In genomic region chr6:27295301-27296079, GRCh38 we compare ENCODE assay signal across 8 cellular contexts. TPM values are rescaled to one million over a fixed set of nuclear protein-coding genes. Genes with fewer than 3 reads are reported as not detected.
DNase-seq lines count a peak whose midpoint lies in the region; ATAC-seq and TF ChIP-seq lines count a peak whose summit lies in the region.

No MANE protein-coding gene starts in this region.

- 2% methylated on average over 19 of the region's 20 CpGs for WGBS in HUES64
- WGBS in lower leg skin, 2 donors: 6 to 9% methylated on average over 20 of the region's 20 CpGs
- WGBS in adrenal gland, 4 donors: 6 to 8% (median 7%) methylated on average over 20 of the region's 20 CpGs

- no peak overlapping the region for H3K9ac ChIP-seq in HUES64 (ENCODE audit: low read depth, low read length)

- no peaks in the 10 kb centered on the region for H3K4me1 ChIP-seq in CD8-positive, alpha-beta memory T cell (ENCODE audit: insufficient read depth, low read length)
- H3K4me1 ChIP-seq in HUES64 (ENCODE audit: insufficient read depth, low read length): peaks cover 15% of the 10 kb centered on the region
- H3K4me1 ChIP-seq in adrenal gland (replicated peaks in 1 of 2): no peaks in the 10 kb centered on the region

- no peak for ATAC-seq in Right ventricle myocardium superior (ENCODE audit: poor library complexity)
- no peak for ATAC-seq in HG03045 (IDR thresholded peaks at IDR 0.05; ENCODE audit: unreplicated experiment)

- H3K27me3 Mint-ChIP-seq in CD8-positive, alpha-beta memory T cell: peaks cover 86 to 91% of the 10 kb centered on the region in 2 donors
- peaks cover 75% of the 10 kb centered on the region for H3K27me3 Mint-ChIP-seq in activated CD4-positive, alpha-beta memory T cell treated with anti-CD3 and anti-CD28 coated beads for 36 hours

- H3K9me3 Mint-ChIP-seq in CD8-positive, alpha-beta memory T cell: peaks cover 27 to 69% (median 66%) of the 10 kb centered on the region in 5 donors
- H3K9me3 Mint-ChIP-seq in activated CD4-positive, alpha-beta memory T cell treated with anti-CD3 and anti-CD28 coated beads for 36 hours: peaks cover 27% of the 10 kb centered on the region

- H3K27ac Mint-ChIP-seq in CD8-positive, alpha-beta memory T cell: peak overlapping the region in 6 of 8 donors; percentile 1 to 79 (median 58)
- H3K27ac Mint-ChIP-seq in activated CD4-positive, alpha-beta memory T cell treated with anti-CD3 and anti-CD28 coated beads for 36 hours: peak overlapping the region; percentile 9

- H3K4me3 Mint-ChIP-seq in CD8-positive, alpha-beta memory T cell: peak overlapping the region in 4 of 7 donors; percentile 65 to 76 (median 69)
- peak overlapping the region; percentile 1 for H3K4me3 Mint-ChIP-seq in activated CD4-positive, alpha-beta memory T cell treated with anti-CD3 and anti-CD28 coated beads for 36 hours

- no peaks in the 10 kb centered on the region for H3K36me3 ChIP-seq in CD8-positive, alpha-beta memory T cell (ENCODE audit: insufficient read depth, low read length)
- no peaks in the 10 kb centered on the region for H3K36me3 ChIP-seq in HUES64 (ENCODE audit: insufficient read depth, low read length)
- no peaks in the 10 kb centered on the region for H3K36me3 ChIP-seq in adrenal gland (replicated peaks in 1 of 2)

- TF ChIP-seq CTCF in lower leg skin (IDR thresholded peaks at IDR 0.05) (no peak), adrenal gland (IDR thresholded peaks at IDR 0.05) (no peak)

- peaks cover 55% of the 10 kb centered on the region for H3K27me3 ChIP-seq in CD8-positive, alpha-beta memory T cell (ENCODE audit: insufficient read depth, low read length, poor library complexity, severe bottlenecking)
- H3K27me3 ChIP-seq in HUES64 (ENCODE audit: insufficient read depth, low read length) (peaks cover 68% of the 10 kb centered on the region), adrenal gland (peaks cover 75% of the 10 kb centered on the region)

- peak overlapping the region; percentile 46 for H3K27ac ChIP-seq in CD8-positive, alpha-beta memory T cell (ENCODE audit: low read depth, low read length)
- H3K27ac ChIP-seq in HUES64 (ENCODE audit: low read depth, low read length) (no peak overlapping the region), adrenal gland (no peak overlapping the region)

- CTCF ChIA-PET in CD8-positive, alpha-beta memory T cell (lab: Charles Lee): interaction anchor here (0.8 to 1.0 kb wide), 2 partner anchors 17 to 367 kb away, joined by 3 read pairs; partner anchors contain the start of gene POM121L2
- CTCF ChIA-PET in activated CD4-positive, alpha-beta memory T cell treated with anti-CD3 and anti-CD28 coated beads for 36 hours (lab: Charles Lee): interaction anchor here (0.8 to 1.5 kb wide), 2 partner anchors 314 to 458 kb away, joined by 3 to 4 read pairs; no protein-coding TSS in a partner anchor

- intact Hi-C loops in activated CD4-positive, alpha-beta memory T cell treated with anti-CD3 and anti-CD28 coated beads for 36 hours (cut with micrococcal nuclease): loop anchor here (5.0 kb wide), 2 partner anchors 257 to 377 kb away; no protein-coding TSS in a partner anchor
- intact Hi-C loops in lower leg skin (cut with DNase I; ENCODE audit: low total_unique reads): no loop called here
- intact Hi-C loops in Right ventricle myocardium superior (cut with DNase I): no loop called here
- intact Hi-C loops in adrenal gland (cut with DNase I): no loop called here

- TF ChIP-seq POLR2A in lower leg skin (IDR thresholded peaks at IDR 0.05) (no peak), adrenal gland (IDR thresholded peaks at IDR 0.05) (no peak)

- H3K4me3 ChIP-seq in CD8-positive, alpha-beta memory T cell (ENCODE audit: low read length): peak overlapping the region; percentile 1
- H3K4me3 ChIP-seq in HUES64 (ENCODE audit: low read length) (peak overlapping the region; percentile 71), lower leg skin (ENCODE audit: low read depth, poor library complexity, severe bottlenecking) (no peak overlapping the region), adrenal gland (no peak overlapping the region)

- H3K4me1 Mint-ChIP-seq in CD8-positive, alpha-beta memory T cell: peaks cover 0 to 2% (median 0%) of the 10 kb centered on the region in 3 donors
- H3K4me1 Mint-ChIP-seq in activated CD4-positive, alpha-beta memory T cell treated with anti-CD3 and anti-CD28 coated beads for 36 hours (ENCODE audit: low read depth): peaks cover 5% of the 10 kb centered on the region

- H3K9me3 ChIP-seq in CD8-positive, alpha-beta memory T cell (ENCODE audit: low read length): peaks cover 10% of the 10 kb centered on the region
- H3K9me3 ChIP-seq in HUES64 (ENCODE audit: insufficient read depth, low read depth, low read length) (no peaks in the 10 kb centered on the region), adrenal gland (replicated peaks in 1 of 3) (no peaks in the 10 kb centered on the region)

- H3K36me3 Mint-ChIP-seq in CD8-positive, alpha-beta memory T cell: peaks cover 0 to 9% (median 4%) of the 10 kb centered on the region in 3 donors
- H3K36me3 Mint-ChIP-seq in activated CD4-positive, alpha-beta memory T cell treated with anti-CD3 and anti-CD28 coated beads for 36 hours: peaks cover 32% of the 10 kb centered on the region

- POLR2A ChIA-PET in CD8-positive, alpha-beta memory T cell (lab: Charles Lee): no interaction called here
- POLR2A ChIA-PET in activated CD4-positive, alpha-beta memory T cell treated with anti-CD3 and anti-CD28 coated beads for 36 hours (lab: Charles Lee): no interaction called here

- DNase-seq in CD8-positive, alpha-beta memory T cell: no peak
- DNase-seq in activated CD4-positive, alpha-beta memory T cell treated with anti-CD3 and anti-CD28 coated beads for 36 hours: no peak
- peak; percentile 70 for DNase-seq in islet precursor cell
- no peak for DNase-seq in lower leg skin (ENCODE audit: low spot score in 2 of 2)
- no peak for DNase-seq in Right ventricle myocardium superior
- DNase-seq in adrenal gland: no peak

RNA-seq across cellular contexts. Expression of gene POM121L2, which starts 16.6 kb away (rescaled TPM):
- not detected for total RNA-seq in CD8-positive, alpha-beta memory T cell
- polyA plus RNA-seq in CD8-positive, alpha-beta memory T cell: not detected
- polyA plus RNA-seq in HUES64 (2013, experiment 1 of 2): not detected
- polyA plus RNA-seq in HUES64 (2013, experiment 2 of 2): not detected
- not detected for total RNA-seq in activated CD4-positive, alpha-beta memory T cell treated with anti-CD3 and anti-CD28 coated beads for 36 hours
- total RNA-seq in lower leg skin (not detected), Right ventricle myocardium superior (not detected), adrenal gland (not detected)
- under 1 TPM in 1 of 3 donors, not detected in 2; 0.03 TPM for polyA plus RNA-seq in adrenal gland

RNA-seq across cellular contexts. Expression of gene PRSS16, which starts 48.0 kb away (rescaled TPM):
- total RNA-seq in CD8-positive, alpha-beta memory T cell: under 1 TPM; 0.35 to 0.55 TPM
- 1.5 TPM for polyA plus RNA-seq in CD8-positive, alpha-beta memory T cell
- polyA plus RNA-seq in HUES64 (2013, experiment 1 of 2): 8.0 TPM
- 8.5 TPM for polyA plus RNA-seq in HUES64 (2013, experiment 2 of 2)
- 1 to 10 TPM; 2.3 to 2.4 TPM for total RNA-seq in activated CD4-positive, alpha-beta memory T cell treated with anti-CD3 and anti-CD28 coated beads for 36 hours
- total RNA-seq in lower leg skin: 10 to 100 TPM; 11.2 to 13.5 (median 12.0) TPM
- total RNA-seq in Right ventricle myocardium superior: not detected
- 1 to 10 TPM in 4 of 8 donors, under 1 TPM in 2, not detected in 2; 0.63 to 3.5 (median 2.3) TPM for total RNA-seq in adrenal gland
- polyA plus RNA-seq in adrenal gland: 1 to 10 TPM in 2 of 3 donors, under 1 TPM in 1; 0.80 to 1.3 (median 1.1) TPM

Comparison
In these comparisons a context has a peak if more than half of its experiments do, and no peak if none do; other contexts are left out.
1. H3K4me3 ChIP-seq: peak in CD8-positive, alpha-beta memory T cell (single experiment) and HUES64 (single experiment); none in lower leg skin (single experiment) and adrenal gland (0 of 4).